Comparison of ENCODE assay signal across 20 cellular contexts in genomic region chr13:81988542-81988941, GRCh38.
A peak's percentile ranks its signal among the peaks of the same experiment; 100 is the strongest.
DNase-seq lines count a peak whose midpoint lies in the region; ATAC-seq, FAIRE-seq and TF ChIP-seq lines count a peak whose summit lies in the region.
"Had no signal": no experiment of that assay in that cellular context is flagged by ENCODE, and none has a peak within 500 bp of the region (broad histone marks: within the 10 kb centered on the region; RNA-seq: fewer than 3 reads in every experiment).

No MANE protein-coding gene starts in this region.

- 62 to 63% methylated on average over 1 to 3 of the region's 3 CpGs for WGBS in endodermal cell (ENCODE audit: insufficient coverage in 1 of 2, insufficient read length in 1 of 2), 2 experiments
- WGBS in small intestine, 3 donors = 49 to 54% (median 52%) methylated on average over 3 of the region's 3 CpGs

- no peak overlapping the region for H3K4me3 Mint-ChIP-seq in endodermal cell
- no peak overlapping the region for H3K4me3 Mint-ChIP-seq in nephron progenitor cell
- H3K4me3 Mint-ChIP-seq in type B pancreatic cell = no peak overlapping the region
- H3K4me3 Mint-ChIP-seq: CD4-positive, alpha-beta memory T cell; IgD-negative memory B cell had no signal

- H3K36me3 ChIP-seq in HUES48 (ENCODE audit: control insufficient read depth, insufficient read depth, low read length) = no peaks in the 10 kb centered on the region
- no peaks in the 10 kb centered on the region for H3K36me3 ChIP-seq in endodermal cell (ENCODE audit: control insufficient read depth, insufficient read depth, low read length)
- no peaks in the 10 kb centered on the region for H3K36me3 ChIP-seq in small intestine (ENCODE audit: control insufficient read depth in 2 of 2, insufficient read depth in 2 of 2, low read length in 2 of 2)
- H3K36me3 ChIP-seq: BE2C, HAP-1 had no signal

- DNase-seq in NCI-H69 (lab: John Stamatoyannopoulos, UW) = peak; percentile 58
- no peak for DNase-seq in endodermal cell
- DNase-seq in nephron progenitor cell = no peak
- DNase-seq in small intestine = no peak
- DNase-seq in NCI-H1436 treated with DMSO at 0.1 percent for 48 hours (lab: John Stamatoyannopoulos, UW) = no peak
- no peak for DNase-seq in type B pancreatic cell (ENCODE audit: extremely low spot score, unreplicated experiment)
- DNase-seq: BE2C; CD4-positive, alpha-beta memory T cell; DMS79 treated with DMSO at 0.1 percent for 48 hours; EL; GOT3 had no signal

- H3K4me1 Mint-ChIP-seq in endodermal cell = peaks cover 40% of the 10 kb centered on the region
- H3K4me1 Mint-ChIP-seq in nephron progenitor cell = peaks cover 30% of the 10 kb centered on the region
- H3K4me1 Mint-ChIP-seq in type B pancreatic cell (ENCODE audit: unreplicated experiment) = peaks cover 7% of the 10 kb centered on the region
- H3K4me1 Mint-ChIP-seq: CD4-positive, alpha-beta memory T cell; IgD-negative memory B cell had no signal

- H3K9me3 Mint-ChIP-seq in endodermal cell (peaks cover 22% of the 10 kb centered on the region), nephron progenitor cell (peaks cover 3% of the 10 kb centered on the region), type B pancreatic cell (no peaks in the 10 kb centered on the region)

- H3K4me3 ChIP-seq in HUES48 (ENCODE audit: low read depth, low read length) (no peak overlapping the region), endodermal cell (ENCODE audit: low read length) (no peak overlapping the region), small intestine (ENCODE audit: low read depth in 1 of 2, low read length in 2 of 2) (no peak overlapping the region)
- H3K4me3 ChIP-seq: A549, HAP-1 had no signal

- peak overlapping the region; percentile 91 for H3K27ac ChIP-seq in HUES48 (ENCODE audit: low read depth, low read length)
- H3K27ac ChIP-seq in endodermal cell (ENCODE audit: low read depth, low read length) = no peak overlapping the region
- no peak overlapping the region for H3K27ac ChIP-seq in small intestine (ENCODE audit: low read depth in 1 of 2, low read length in 1 of 2)
- H3K27ac ChIP-seq: A549, C4-2B, HL-60 had no signal

- H3K27me3 Mint-ChIP-seq in endodermal cell (ENCODE audit: insufficient read depth) = no peaks in the 10 kb centered on the region
- no peaks in the 10 kb centered on the region for H3K27me3 Mint-ChIP-seq in nephron progenitor cell (ENCODE audit: low read depth, poor library complexity)
- no peaks in the 10 kb centered on the region for H3K27me3 Mint-ChIP-seq in type B pancreatic cell
- H3K27me3 Mint-ChIP-seq: CD4-positive, alpha-beta memory T cell; IgD-negative memory B cell had no signal

- H3K9ac ChIP-seq in HUES48 (ENCODE audit: low read depth, low read length) (no peak overlapping the region), endodermal cell (ENCODE audit: extremely low read depth, low read length, poor library complexity, severe bottlenecking) (no peak overlapping the region)

- no peak for FAIRE-seq in small intestine (lab: Jason Lieb, UNC)
- FAIRE-seq: A549, G401.6, GM12891 had no signal

- H3K4me1 ChIP-seq in HUES48 (ENCODE audit: control insufficient read depth, insufficient read depth, low read length) (peaks cover 45% of the 10 kb centered on the region), endodermal cell (ENCODE audit: control insufficient read depth, insufficient read depth, low read length) (peaks cover 15% of the 10 kb centered on the region), small intestine (ENCODE audit: control insufficient read depth in 2 of 2, insufficient read depth in 1 of 2, low read depth in 1 of 2, low read length in 1 of 2) (no peaks in the 10 kb centered on the region)
- H3K4me1 ChIP-seq: A549, BE2C had no signal

- H3K27me3 ChIP-seq in HUES48 (ENCODE audit: control insufficient read depth, insufficient read depth, low read length) (peaks cover 21% of the 10 kb centered on the region), endodermal cell (ENCODE audit: control insufficient read depth, insufficient read depth, low read length, poor library complexity, severe bottlenecking) (no peaks in the 10 kb centered on the region), small intestine (ENCODE audit: control insufficient read depth in 2 of 2, insufficient read depth in 2 of 2, low read length in 2 of 2) (no peaks in the 10 kb centered on the region)
- H3K27me3 ChIP-seq: BE2C had no signal

- peaks cover 13% of the 10 kb centered on the region for H3K36me3 Mint-ChIP-seq in endodermal cell (ENCODE audit: low read depth)
- no peaks in the 10 kb centered on the region for H3K36me3 Mint-ChIP-seq in nephron progenitor cell (ENCODE audit: low read depth)
- H3K36me3 Mint-ChIP-seq in type B pancreatic cell = no peaks in the 10 kb centered on the region
- H3K36me3 Mint-ChIP-seq: CD4-positive, alpha-beta memory T cell; IgD-negative memory B cell had no signal

- no peaks in the 10 kb centered on the region for H3K9me3 ChIP-seq in HUES48 (ENCODE audit: control insufficient read depth, insufficient read depth, low read length)
- peaks cover 19% of the 10 kb centered on the region for H3K9me3 ChIP-seq in endodermal cell (ENCODE audit: control insufficient read depth, low read length)
- peaks cover 2% of the 10 kb centered on the region for H3K9me3 ChIP-seq in small intestine (ENCODE audit: control insufficient read depth, low read depth)
- H3K9me3 ChIP-seq: A549, BE2C had no signal

- peak overlapping the region; percentile 77 for H3K27ac Mint-ChIP-seq in endodermal cell
- peak overlapping the region; percentile 78 for H3K27ac Mint-ChIP-seq in nephron progenitor cell
- no peak overlapping the region for H3K27ac Mint-ChIP-seq in type B pancreatic cell
- H3K27ac Mint-ChIP-seq: CD4-positive, alpha-beta memory T cell; IgD-negative memory B cell had no signal

- ATAC-seq in GM21576 (IDR thresholded peaks at IDR 0.05; ENCODE audit: unreplicated experiment) = no peak
- ATAC-seq: A549 had no signal

- TF ChIP-seq CTCF in endodermal cell (conservative IDR thresholded peaks at IDR 0.05) (no peak), nephron progenitor cell (IDR thresholded peaks at IDR 0.05) (no peak), type B pancreatic cell (conservative IDR thresholded peaks at IDR 0.05) (no peak)
